ENCODE assay signal across 8 cellular contexts in the genomic region with DNA sequence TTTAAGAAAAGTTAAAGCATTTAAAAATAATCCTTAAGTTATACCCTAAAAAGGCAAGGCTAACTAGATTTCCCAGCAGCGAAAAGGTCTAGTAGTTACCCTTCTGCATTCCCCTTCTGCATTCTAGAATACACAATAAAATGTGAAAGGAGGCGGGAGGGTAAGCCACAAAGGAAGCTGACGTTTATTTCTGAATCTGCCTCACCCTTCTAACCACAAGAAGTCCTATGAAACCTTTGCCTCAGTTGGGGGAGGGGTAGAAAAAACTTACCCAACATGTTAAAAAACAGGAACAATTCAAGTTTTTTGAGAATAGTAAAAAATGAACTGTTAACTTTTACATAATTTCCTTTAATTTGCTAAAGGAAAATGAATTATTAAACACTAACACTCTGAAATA. TPM values are rescaled to one million over a fixed set of nuclear protein-coding genes. Genes with fewer than 3 reads are reported as not detected.
A peak's percentile ranks its signal among the peaks of the same experiment; 100 is the strongest.
DNase-seq lines count a peak whose midpoint lies in the region; ATAC-seq and TF ChIP-seq lines count a peak whose summit lies in the region.

No MANE protein-coding gene starts in this region.

- TF ChIP-seq POLR2A in Peyer's patch (IDR thresholded peaks at IDR 0.05) = peak in 1 of 2 donors; percentile 28

- H3K4me2 ChIP-seq in BLaER1 treated with 17β-estradiol and CSF1 and Interleukin-3, amounts not matched to agents 10 nM and 100 nM = peak overlapping the region in 9 of 11 experiments; percentile 80 to 99 (median 87); a peak in 14 of 22 replicates
- H3K4me2 ChIP-seq in mammary epithelial cell (ENCODE audit: insufficient read depth, low read depth, low read length) = peak overlapping the region; percentile 81

- peaks cover 5 to 93% (median 11%) of the 10 kb centered on the region in 11 experiments; a peak in 20 of 22 replicates for H4K20me1 ChIP-seq in BLaER1 treated with 17β-estradiol and CSF1 and Interleukin-3, amounts not matched to agents 10 nM and 100 nM
- H4K20me1 ChIP-seq in mammary epithelial cell (ENCODE audit: insufficient read depth, low read length) = no peaks in the 10 kb centered on the region

- TF ChIP-seq CTCF in Peyer's patch (IDR thresholded peaks at IDR 0.05) = no peak
- TF ChIP-seq CTCF in mammary epithelial cell (conservative IDR thresholded peaks at IDR 0.05 in 1 of 2, IDR thresholded peaks at IDR 0.05 in 1 of 2; ENCODE audit: extremely low read depth in 1 of 2, insufficient read depth in 1 of 2, low read depth in 1 of 2, low read length in 2 of 2) = no peak
- no peak for TF ChIP-seq CTCF in lung (IDR thresholded peaks at IDR 0.05; ENCODE audit: control extremely low read depth, extremely low read depth)

- peak in 2 of 3 donors; percentile 76 to 83 for DNase-seq in Peyer's patch
- peak; percentile 84 for DNase-seq in mammary epithelial cell
- DNase-seq in lung (ENCODE audit: low spot score) = peak; percentile 43
- no peak for DNase-seq in SHP77 treated with DMSO at 0.1 percent for 48 hours (lab: John Stamatoyannopoulos, UW)
- DNase-seq in NCI-H2227 treated with DMSO at 0.1 percent for 48 hours (lab: John Stamatoyannopoulos, UW) = no peak

- no peaks in the 10 kb centered on the region for H3K27me3 ChIP-seq in BLaER1 treated with 17β-estradiol and CSF1 and Interleukin-3, amounts not matched to agents 10 nM and 100 nM
- H3K27me3 ChIP-seq in Peyer's patch = no peaks in the 10 kb centered on the region
- no peaks in the 10 kb centered on the region for H3K27me3 ChIP-seq in mammary epithelial cell (ENCODE audit: insufficient read depth, low read length)
- no peaks in the 10 kb centered on the region for H3K27me3 ChIP-seq in lung (ENCODE audit: control insufficient read depth, insufficient read depth)

- CTCF ChIA-PET in mammary epithelial cell (lab: Charles Lee; ENCODE audit: low non-redundant PET) = no interaction called here

- peak overlapping the region in 10 of 11 experiments; percentile 72 to 85 (median 80); a peak in 17 of 22 replicates for H3K9ac ChIP-seq in BLaER1 treated with 17β-estradiol and CSF1 and Interleukin-3, amounts not matched to agents 10 nM and 100 nM
- peak overlapping the region; percentile 48 for H3K9ac ChIP-seq in mammary epithelial cell (ENCODE audit: insufficient read depth, low read length)

- intact Hi-C loops in mammary epithelial cell (cut with micrococcal nuclease) = no loop called here

- WGBS in mammary epithelial cell (ENCODE audit: low coverage, missing lambda C conversion rate) = 27% methylated on average over 3 of the region's 3 CpGs
- 13 to 24% methylated on average over 3 of the region's 3 CpGs for WGBS in lung, 2 donors

- H3K79me2 ChIP-seq in mammary epithelial cell (ENCODE audit: insufficient read depth, low read length) = peaks cover 33% of the 10 kb centered on the region

- H2AFZ ChIP-seq in mammary epithelial cell (ENCODE audit: low read depth, low read length) = no peak overlapping the region

- H3K36me3 ChIP-seq in BLaER1 treated with 17β-estradiol and CSF1 and Interleukin-3, amounts not matched to agents 10 nM and 100 nM = peaks cover 63 to 92% (median 82%) of the 10 kb centered on the region in 11 experiments
- H3K36me3 ChIP-seq in Peyer's patch (peaks cover 0 to 34% (median 0%) of the 10 kb centered on the region in 3 donors), mammary epithelial cell (ENCODE audit: insufficient read depth, low read length) (peaks cover 4% of the 10 kb centered on the region), lung (ENCODE audit: control insufficient read depth in 2 of 2, insufficient read depth in 2 of 2, low read length in 2 of 2) (peaks cover 0 to 6% of the 10 kb centered on the region in 2 donors)

- peak; percentile 67 for ATAC-seq in GM19035 (IDR thresholded peaks at IDR 0.05; ENCODE audit: unreplicated experiment)
- ATAC-seq in HG03103 (IDR thresholded peaks at IDR 0.05; ENCODE audit: low read depth, unreplicated experiment) = peak; percentile 67
- peak; percentile 82 for ATAC-seq in lung (ENCODE audit: insufficient read depth, low FRiP score)

- in situ Hi-C loops in mammary epithelial cell (cut with MboI; ENCODE audit: low sequenced_read_pairs in 2 of 2) = no loop called here

- peaks cover 0 to 7% (median 0%) of the 10 kb centered on the region in 11 experiments; a peak in 5 of 22 replicates for H3K9me3 ChIP-seq in BLaER1 treated with 17β-estradiol and CSF1 and Interleukin-3, amounts not matched to agents 10 nM and 100 nM (replicated peaks in 1 of 11)
- H3K9me3 ChIP-seq in Peyer's patch (no peaks in the 10 kb centered on the region), mammary epithelial cell (replicated peaks; ENCODE audit: insufficient read depth, low read length) (no peaks in the 10 kb centered on the region), lung (ENCODE audit: control insufficient read depth in 2 of 2, insufficient read depth in 1 of 2, low read length in 1 of 2) (no peaks in the 10 kb centered on the region)

- peak overlapping the region; percentile 80 to 98 (median 92); a peak in 21 of 22 replicates for H3K27ac ChIP-seq in BLaER1 treated with 17β-estradiol and CSF1 and Interleukin-3, amounts not matched to agents 10 nM and 100 nM
- H3K27ac ChIP-seq in Peyer's patch (peak overlapping the region in 3 of 4 donors; percentile 47 to 99 (median 60)), mammary epithelial cell (ENCODE audit: insufficient read depth, low read depth, low read length) (peak overlapping the region; percentile 95), lung (ENCODE audit: low read depth in 1 of 2, low read length in 1 of 2) (no peak overlapping the region)

- H3K4me1 ChIP-seq in BLaER1 treated with 17β-estradiol and CSF1 and Interleukin-3, amounts not matched to agents 10 nM and 100 nM = peaks cover 47 to 86% (median 69%) of the 10 kb centered on the region in 10 experiments
- H3K4me1 ChIP-seq in Peyer's patch = peaks cover 0 to 12% (median 0%) of the 10 kb centered on the region in 4 donors
- peaks cover 12% of the 10 kb centered on the region for H3K4me1 ChIP-seq in mammary epithelial cell (ENCODE audit: insufficient read depth, low read length)
- H3K4me1 ChIP-seq in lung (ENCODE audit: control insufficient read depth in 2 of 2, insufficient read depth in 2 of 2, low read length in 2 of 2) = no peaks in the 10 kb centered on the region

- peak overlapping the region in 4 of 10 experiments; percentile 12 to 45 (median 38); a peak in 7 of 20 replicates for H3K4me3 ChIP-seq in BLaER1 treated with 17β-estradiol and CSF1 and Interleukin-3, amounts not matched to agents 10 nM and 100 nM
- H3K4me3 ChIP-seq in Peyer's patch (no peak overlapping the region), mammary epithelial cell (replicated peaks in 1 of 3; ENCODE audit: insufficient read depth in 1 of 3, low read depth in 2 of 3, low read length in 3 of 3) (peak overlapping the region in 1 of 3 experiments; percentile 34), lung (no peak overlapping the region)

- dilution Hi-C loops in mammary epithelial cell (cut with HindIII; ENCODE audit: low sequenced_read_pairs) = no loop called here

- no TSS peak for BruUV-seq in mammary epithelial cell (replicated peaks; lab: Mats Ljungman, UMichigan)

RNA-seq across cellular contexts. Expression of a gene that starts 11.3 kb away (rescaled TPM):
- 100 to 1,000 TPM in 1 of 4 donors, 10 to 100 TPM in 3; 47.3 to 123 (median 56.3) TPM for total RNA-seq in Peyer's patch
- 10 to 100 TPM in 1 of 2 donors, 1 to 10 TPM in 1; 5.7 to 11.6 TPM for total RNA-seq in mammary epithelial cell
- 4.3 TPM for polyA plus RNA-seq in mammary epithelial cell
- 3.7 TPM for polyA minus RNA-seq in mammary epithelial cell
- 10 to 100 TPM; 35.8 to 73.7 TPM for total RNA-seq in lung
- 10 to 100 TPM in 1 of 2 donors, 1 to 10 TPM in 1; 9.0 to 18.6 TPM for polyA plus RNA-seq in lung

Comparison
In these comparisons a context has a peak if more than half of its experiments do, and no peak if none do; other contexts are left out.
1. H3K27ac ChIP-seq: peak in BLaER1 treated with 17β-estradiol and CSF1 and Interleukin-3, amounts not matched to agents 10 nM and 100 nM (11 of 11), Peyer's patch (3 of 4) and mammary epithelial cell (single experiment); none in lung (0 of 2).
2. DNase-seq: peak in Peyer's patch (2 of 3), mammary epithelial cell (single experiment) and lung (single experiment); none in SHP77 treated with DMSO at 0.1 percent for 48 hours (single experiment) and NCI-H2227 treated with DMSO at 0.1 percent for 48 hours (single experiment).
3. Peak in every context shown above with its lines, with median percentiles within 50 percentile points of each other: ATAC-seq.